In the genomic region with DNA sequence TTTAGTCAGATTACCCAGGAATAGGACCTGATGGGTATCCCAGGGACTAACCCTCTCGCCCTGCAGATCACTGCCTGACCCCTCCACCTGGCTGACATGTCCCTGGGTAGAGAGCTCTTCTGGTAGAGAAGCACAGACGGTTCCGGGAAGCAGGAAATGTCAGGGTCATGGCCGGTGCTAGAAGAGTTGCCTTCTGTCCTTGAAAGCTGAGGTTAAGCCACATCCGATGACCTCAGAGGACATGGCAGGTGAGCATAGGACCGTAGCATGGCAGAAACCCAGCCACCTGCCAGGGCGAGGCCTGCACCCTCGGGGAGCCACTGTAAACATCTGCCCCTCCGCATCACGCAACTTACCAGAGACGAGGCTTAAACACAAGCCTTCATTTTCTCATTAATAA, we compare ENCODE assay signal across 24 cellular contexts.
DNase-seq lines count a peak whose midpoint lies in the region; ATAC-seq and TF ChIP-seq lines count a peak whose summit lies in the region.
"Had no signal": no experiment of that assay in that cellular context is flagged by ENCODE, and none has a peak within 500 bp of the region (broad histone marks: within the 10 kb centered on the region; RNA-seq: fewer than 3 reads in every experiment).

No MANE protein-coding gene starts in this region.

- H3K27me3 ChIP-seq in RWPE2 (ENCODE audit: insufficient read depth, poor library complexity, severe bottlenecking), result no peaks in the 10 kb centered on the region
- no peaks in the 10 kb centered on the region for H3K27me3 ChIP-seq in neuronal stem cell (ENCODE audit: control insufficient read depth in 3 of 3, insufficient read depth in 3 of 3, low read depth in 1 of 3, low read length in 3 of 3)
- H3K27me3 ChIP-seq: BLaER1, foreskin keratinocyte, upper lobe of right lung had no signal

- peaks cover 47% of the 10 kb centered on the region for H3K4me1 ChIP-seq in RWPE2 (ENCODE audit: insufficient read depth, poor library complexity, severe bottlenecking)
- H3K4me1 ChIP-seq in neuronal stem cell (ENCODE audit: control insufficient read depth in 2 of 2, insufficient read depth in 1 of 2, low read depth in 1 of 2, low read length in 2 of 2), result peaks cover 9 to 10% of the 10 kb centered on the region in 2 donors
- H3K4me1 ChIP-seq: BLaER1, breast epithelium, parathyroid adenoma had no signal

- no peak overlapping the region for H3K4me2 ChIP-seq in neuronal stem cell (ENCODE audit: insufficient read depth, low read length, poor library complexity, severe bottlenecking)
- H3K4me2 ChIP-seq: BLaER1, SK-N-SH had no signal

- H3K9me3 ChIP-seq in RWPE2 (ENCODE audit: severe bottlenecking) (no peaks in the 10 kb centered on the region), neuronal stem cell (replicated peaks in 1 of 2; ENCODE audit: control insufficient read depth in 2 of 2, insufficient read depth in 1 of 2, low read depth in 1 of 2, low read length in 2 of 2) (peaks cover 0 to 2% of the 10 kb centered on the region in 2 donors)
- H3K9me3 ChIP-seq: upper lobe of right lung had no signal

- H3K4ac ChIP-seq in neuronal stem cell (ENCODE audit: low read length), result no peak overlapping the region

- peak overlapping the region; percentile 32 for H3K18ac ChIP-seq in neuronal stem cell (ENCODE audit: low read length)

- H3K9ac ChIP-seq in neuronal stem cell (ENCODE audit: low read depth, low read length, poor library complexity), result no peak overlapping the region
- H3K9ac ChIP-seq: BLaER1, parathyroid adenoma, SK-N-SH had no signal

- H2BK12ac ChIP-seq in neuronal stem cell (ENCODE audit: low read length), result no peak overlapping the region

- TF ChIP-seq EP300 in Ishikawa (IDR thresholded peaks at IDR 0.05; ENCODE audit: borderline replicate concordance), result no peak; the same call in 1 of the 2 replicates

- no peak overlapping the region for H2BK5ac ChIP-seq in neuronal stem cell (ENCODE audit: low read length)

- H3K27ac ChIP-seq in RWPE2 (ENCODE audit: poor library complexity, severe bottlenecking) (peak overlapping the region; percentile 78), neuronal stem cell (replicated peaks; ENCODE audit: low read length) (no peak overlapping the region)
- H3K27ac ChIP-seq: 22Rv1, BLaER1, breast epithelium, foreskin keratinocyte, parathyroid adenoma, upper lobe of right lung had no signal

- H2AK5ac ChIP-seq in neuronal stem cell (ENCODE audit: low read depth, low read length), result no peak overlapping the region

- no peak overlapping the region for H3K23ac ChIP-seq in neuronal stem cell (ENCODE audit: low read depth, low read length, poor library complexity)

- no peak overlapping the region for H3K4me3 ChIP-seq in RWPE2 (ENCODE audit: severe bottlenecking)
- peak overlapping the region in 1 of 2 donors; percentile 10 for H3K4me3 ChIP-seq in neuronal stem cell (ENCODE audit: low read length in 2 of 2)
- H3K4me3 ChIP-seq: BLaER1, breast epithelium, skin epidermis, upper lobe of right lung had no signal

- peak; percentile 16 to 35 (median 29) for DNase-seq in NCI-H1417 (lab: John Stamatoyannopoulos, UW)
- no peak for DNase-seq in NCI-H1417 treated with DMSO at 0.1 percent for 48 hours (lab: John Stamatoyannopoulos, UW)
- no peak for DNase-seq in RWPE2 (ENCODE audit: low spot score)
- no peak for DNase-seq in neuronal stem cell (ENCODE audit: low spot score)
- no peak for DNase-seq in activated T-cell treated with anti-CD3 and anti-CD28 coated beads, Interleukin-2, amount 50 U/mL, for 1 hour
- DNase-seq: activated naive CD8-positive, alpha-beta T cell treated with anti-CD3 and anti-CD28 coated beads, Interleukin-2, amount 50 U/mL, for 24 hours; cortex of kidney; foreskin keratinocyte; GF-D8; KG1; natural killer cell; NCI-H526 treated with DMSO at 0.1 percent for 48 hours; SK-N-SH; T-helper 9 cell; upper lobe of right lung had no signal

- no peaks in the 10 kb centered on the region for H3K79me1 ChIP-seq in neuronal stem cell (ENCODE audit: low read depth, low read length)

- H3K36me3 ChIP-seq in RWPE2 (ENCODE audit: low read depth), result no peaks in the 10 kb centered on the region
- H3K36me3 ChIP-seq in neuronal stem cell (replicated peaks in 1 of 2; ENCODE audit: control insufficient read depth in 2 of 2, insufficient read depth in 2 of 2, low read length in 2 of 2), result no peaks in the 10 kb centered on the region
- H3K36me3 ChIP-seq: BLaER1, breast epithelium, upper lobe of right lung had no signal

- no CpG with 5 or more reads among the region's 11 CpGs for WGBS in neuronal stem cell (ENCODE audit: extremely low coverage in 2 of 2, insufficient read length in 2 of 2, insufficient replicate concordance in 1 of 2), 2 donors

- no peak overlapping the region for H2AFZ ChIP-seq in neuronal stem cell (ENCODE audit: low read length)
- H2AFZ ChIP-seq: parathyroid adenoma had no signal

- peak overlapping the region; percentile 5 for H3K14ac ChIP-seq in neuronal stem cell (ENCODE audit: low read length)

- no peak for TF ChIP-seq RAD21 in Ishikawa (IDR thresholded peaks at IDR 0.05; ENCODE audit: low read depth)

- ATAC-seq in RWPE2 (ENCODE audit: low read depth) (no peak), GM18517 (IDR thresholded peaks at IDR 0.05; ENCODE audit: unreplicated experiment) (no peak), HG02759 (IDR thresholded peaks at IDR 0.05; ENCODE audit: unreplicated experiment) (no peak)
- ATAC-seq: activated CD4-positive, CD25-positive, alpha-beta regulatory T cell treated with anti-CD3 and anti-CD28 coated beads, Interleukin-2, amount 50 U/mL, for 24 hours; activated naive CD8-positive, alpha-beta T cell treated with anti-CD3 and anti-CD28 coated beads, Interleukin-2, amount 50 U/mL, for 24 hours; foreskin keratinocyte; natural killer cell; upper lobe of right lung had no signal

- H2BK120ac ChIP-seq in neuronal stem cell (ENCODE audit: low read depth, low read length), result no peak overlapping the region

- H4K91ac ChIP-seq in neuronal stem cell (ENCODE audit: low read depth, low read length, poor library complexity), result no peak overlapping the region

- no peak overlapping the region for H4K8ac ChIP-seq in neuronal stem cell (ENCODE audit: low read depth, low read length)

- TF ChIP-seq CTCF in RWPE2 (IDR thresholded peaks at IDR 0.05; ENCODE audit: poor library complexity, severe bottlenecking), result no peak

- H2BK15ac ChIP-seq in neuronal stem cell (ENCODE audit: low read length), result no peak overlapping the region

TF ChIP-seq in Ishikawa, 13 proteins besides CTCF, POLR2A, EP300 and RAD21:
- TF ChIP-seq, protein P1, sequence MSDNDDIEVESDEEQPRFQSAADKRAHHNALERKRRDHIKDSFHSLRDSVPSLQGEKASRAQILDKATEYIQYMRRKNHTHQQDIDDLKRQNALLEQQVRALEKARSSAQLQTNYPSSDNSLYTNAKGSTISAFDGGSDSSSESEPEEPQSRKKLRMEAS (IDR thresholded peaks at IDR 0.05), result 0 out of 2 replicates have a peak, but pooled peaks have one; percentile 34
- TF ChIP-seq YY1 (IDR thresholded peaks at IDR 0.05; ENCODE audit: low read depth), result no peak

Comparison
In these comparisons a context has a peak if more than half of its experiments do, and no peak if none do; other contexts are left out.
1. DNase-seq: peak in NCI-H1417 (3 of 3); none in NCI-H1417 treated with DMSO at 0.1 percent for 48 hours (single experiment), RWPE2 (single experiment), neuronal stem cell (single experiment) and activated T-cell treated with anti-CD3 and anti-CD28 coated beads, Interleukin-2, amount 50 U/mL, for 1 hour (single experiment).